In genomic region chr2:13596233-13596632, GRCh38 we compare ENCODE assay signal across 17 cellular contexts.
DNase-seq lines count a peak whose midpoint lies in the region; ATAC-seq, FAIRE-seq and TF ChIP-seq lines count a peak whose summit lies in the region.
"Had no signal": no experiment of that assay in that cellular context is flagged by ENCODE, and none has a peak within 500 bp of the region (broad histone marks: within the 10 kb centered on the region; RNA-seq: fewer than 3 reads in every experiment).

No MANE protein-coding gene starts in this region.

- FAIRE-seq in keratinocyte (lab: Jason Lieb, UNC): peak; percentile 20
- FAIRE-seq: A549 had no signal

- dilution Hi-C loops in mammary epithelial cell (cut with HindIII; ENCODE audit: low sequenced_read_pairs): no loop called here
- dilution Hi-C loops in keratinocyte (cut with MboI; ENCODE audit: extremely low pct_ligation_motif_present, low sequenced_read_pairs): no loop called here

- in situ Hi-C loops in mammary epithelial cell (cut with MboI; ENCODE audit: low sequenced_read_pairs in 2 of 2): no loop called here

- H3K27me3 Mint-ChIP-seq in MCF 10A (ENCODE audit: insufficient read depth, unreplicated experiment): no peaks in the 10 kb centered on the region
- H3K27me3 Mint-ChIP-seq: CD4-positive, alpha-beta T cell had no signal

- POLR2A ChIA-PET in MCF 10A (lab: Yijun Ruan, JAX): no interaction called here
- POLR2A ChIA-PET in PC-3 (lab: Charles Lee; ENCODE audit: unreplicated experiment): no interaction called here
- POLR2A ChIA-PET in SK-N-SH (lab: Yijun Ruan, JAX): no interaction called here

- no peak overlapping the region for H3K27ac Mint-ChIP-seq in MCF 10A (ENCODE audit: low read depth, unreplicated experiment)
- H3K27ac Mint-ChIP-seq: CD4-positive, alpha-beta T cell had no signal

- H3K4me3 Mint-ChIP-seq in MCF 10A (ENCODE audit: unreplicated experiment): no peak overlapping the region
- H3K4me3 Mint-ChIP-seq: CD4-positive, alpha-beta T cell had no signal

- no peaks in the 10 kb centered on the region for H3K9me3 Mint-ChIP-seq in MCF 10A (ENCODE audit: unreplicated experiment)

- H3K9me2 ChIP-seq in PC-3 (replicated peaks; ENCODE audit: low read length): no peaks in the 10 kb centered on the region
- no peaks in the 10 kb centered on the region for H3K9me2 ChIP-seq in SK-N-SH

- peaks cover 6% of the 10 kb centered on the region for H3K4me1 Mint-ChIP-seq in MCF 10A (ENCODE audit: insufficient read depth, unreplicated experiment)

- TF ChIP-seq EP300 in SK-N-SH (IDR thresholded peaks at IDR 0.05; ENCODE audit: borderline replicate concordance in 1 of 2, low read depth in 1 of 2, low read length in 1 of 2): no peak

- H3K27me3 ChIP-seq in mammary epithelial cell (ENCODE audit: insufficient read depth, low read length) (no peaks in the 10 kb centered on the region), PC-3 (ENCODE audit: low read length) (no peaks in the 10 kb centered on the region), keratinocyte (ENCODE audit: control insufficient read depth, extremely low read depth, insufficient read depth, low read length) (no peaks in the 10 kb centered on the region), SK-N-SH (ENCODE audit: insufficient read depth) (no peaks in the 10 kb centered on the region), left lung (no peaks in the 10 kb centered on the region)

- H3F3A ChIP-seq in PC-3 (ENCODE audit: low read length, unreplicated experiment) (no peaks in the 10 kb centered on the region), SK-N-SH (replicated peaks; ENCODE audit: insufficient read depth) (no peaks in the 10 kb centered on the region)

- H3K36me3 ChIP-seq in mammary epithelial cell (ENCODE audit: insufficient read depth, low read length) (no peaks in the 10 kb centered on the region), PC-3 (ENCODE audit: low read depth, low read length) (no peaks in the 10 kb centered on the region), keratinocyte (ENCODE audit: control insufficient read depth in 2 of 2, extremely low read depth in 1 of 2, insufficient read depth in 2 of 2, low read length in 2 of 2) (no peaks in the 10 kb centered on the region), SK-N-SH (replicated peaks in 1 of 2; ENCODE audit: control insufficient read depth in 1 of 2, insufficient read depth in 2 of 2, low read length in 1 of 2) (no peaks in the 10 kb centered on the region), left lung (no peaks in the 10 kb centered on the region)

- no peaks in the 10 kb centered on the region for H3K79me2 ChIP-seq in mammary epithelial cell (ENCODE audit: insufficient read depth, low read length)
- no peaks in the 10 kb centered on the region for H3K79me2 ChIP-seq in PC-3 (ENCODE audit: low read length)
- no peaks in the 10 kb centered on the region for H3K79me2 ChIP-seq in keratinocyte (ENCODE audit: control insufficient read depth, insufficient read depth, low read length)
- H3K79me2 ChIP-seq in SK-N-SH (ENCODE audit: insufficient read depth): no peaks in the 10 kb centered on the region

- H4K20me1 ChIP-seq in mammary epithelial cell (ENCODE audit: insufficient read depth, low read length): no peaks in the 10 kb centered on the region
- H4K20me1 ChIP-seq in PC-3 (ENCODE audit: low read length): no peaks in the 10 kb centered on the region
- H4K20me1 ChIP-seq in keratinocyte (ENCODE audit: control insufficient read depth, extremely low read depth, insufficient read depth, low read length): no peaks in the 10 kb centered on the region
- H4K20me1 ChIP-seq in SK-N-SH (ENCODE audit: insufficient read depth): no peaks in the 10 kb centered on the region

- H3K4me3 ChIP-seq in mammary epithelial cell (replicated peaks in 1 of 3; ENCODE audit: insufficient read depth in 1 of 3, low read depth in 2 of 3, low read length in 3 of 3) (no peak overlapping the region), PC-3 (ENCODE audit: low read length) (no peak overlapping the region), keratinocyte (ENCODE audit: control insufficient read depth in 2 of 3, extremely low read depth in 1 of 3, insufficient read depth in 2 of 3, low read depth in 1 of 3, low read length in 3 of 3) (no peak overlapping the region), SK-N-SH (ENCODE audit: low read depth in 2 of 2, low read length in 1 of 2) (no peak overlapping the region), left lung (no peak overlapping the region)
- H3K4me3 ChIP-seq: A549 had no signal

- no peaks in the 10 kb centered on the region for H3K4me1 ChIP-seq in mammary epithelial cell (ENCODE audit: insufficient read depth, low read length)
- H3K4me1 ChIP-seq in PC-3 (ENCODE audit: insufficient read depth, low read length): peaks cover 15% of the 10 kb centered on the region
- no peaks in the 10 kb centered on the region for H3K4me1 ChIP-seq in keratinocyte (ENCODE audit: control insufficient read depth, extremely low read depth, insufficient read depth, low read length)
- H3K4me1 ChIP-seq in SK-N-SH (ENCODE audit: control insufficient read depth in 1 of 2, insufficient read depth in 2 of 2, low read depth in 1 of 2, low read length in 1 of 2): no peaks in the 10 kb centered on the region; a peak in 1 of 4 replicates
- H3K4me1 ChIP-seq in left lung: no peaks in the 10 kb centered on the region
- H3K4me1 ChIP-seq: A549 had no signal

- DNase-seq in mammary epithelial cell (peak; percentile 4), MCF 10A (ENCODE audit: unreplicated experiment) (no peak), PC-3 (no peak), keratinocyte (ENCODE audit: low read depth, low spot score) (no peak), SK-N-SH (no peak), SW480 (ENCODE audit: low spot score) (no peak), left lung (no peak)
- DNase-seq: AML-193; CD4-positive, alpha-beta T cell; DMS79 treated with DMSO at 0.1 percent for 48 hours; GF-D8; GOT3; H7 had no signal

- intact Hi-C loops in mammary epithelial cell (cut with micrococcal nuclease): no loop called here
- intact Hi-C loops in MCF 10A (cut with micrococcal nuclease): no loop called here
- intact Hi-C loops in PC-3 (cut with micrococcal nuclease): no loop called here
- intact Hi-C loops in left lung (cut with DNase I): no loop called here

- ATAC-seq in PC-3 (peak; percentile 74), left lung (no peak)
- ATAC-seq: A549, HCT116 had no signal

- H3K27ac ChIP-seq in mammary epithelial cell (ENCODE audit: insufficient read depth, low read depth, low read length): no peak overlapping the region
- no peak overlapping the region for H3K27ac ChIP-seq in PC-3 (ENCODE audit: low read length)
- no peak overlapping the region for H3K27ac ChIP-seq in keratinocyte (ENCODE audit: control insufficient read depth, insufficient read depth, low read length)
- H3K27ac ChIP-seq in SK-N-SH (ENCODE audit: low read depth in 2 of 2, low read length in 1 of 2): no peak overlapping the region
- no peak overlapping the region for H3K27ac ChIP-seq in left lung
- H3K27ac ChIP-seq: 22Rv1, A549, C4-2B had no signal

- TF ChIP-seq CTCF in mammary epithelial cell (conservative IDR thresholded peaks at IDR 0.05 in 1 of 2, IDR thresholded peaks at IDR 0.05 in 1 of 2; ENCODE audit: extremely low read depth in 1 of 2, insufficient read depth in 1 of 2, low read depth in 1 of 2, low read length in 2 of 2) (no peak), MCF 10A (IDR thresholded peaks at IDR 0.05; ENCODE audit: unreplicated experiment) (no peak), PC-3 (conservative IDR thresholded peaks at IDR 0.05; ENCODE audit: low read depth, low read length) (no peak), keratinocyte (optimal IDR thresholded peaks at IDR 0.05 in 1 of 3, IDR thresholded peaks at IDR 0.05 in 1 of 3, conservative IDR thresholded peaks at IDR 0.05 in 1 of 3; ENCODE audit: extremely low read depth in 1 of 3, insufficient read depth in 2 of 3, low read length in 3 of 3) (no peak), SK-N-SH (IDR thresholded peaks at IDR 0.05) (no peak), left lung (IDR thresholded peaks at IDR 0.05) (no peak)

- TF ChIP-seq RAD21 in SK-N-SH (IDR thresholded peaks at IDR 0.05; ENCODE audit: low read length): no peak

- H3K4me2 ChIP-seq in mammary epithelial cell (ENCODE audit: insufficient read depth, low read depth, low read length): no peak overlapping the region
- peak overlapping the region; percentile 5; the same call in 1 of the 2 replicates for H3K4me2 ChIP-seq in PC-3 (ENCODE audit: low read length)
- no peak overlapping the region for H3K4me2 ChIP-seq in keratinocyte (ENCODE audit: control insufficient read depth, extremely low read depth, insufficient read depth, low read depth, low read length)
- no peak overlapping the region for H3K4me2 ChIP-seq in SK-N-SH
- H3K4me2 ChIP-seq: A549 had no signal

- CTCF ChIA-PET in mammary epithelial cell (lab: Charles Lee; ENCODE audit: low non-redundant PET) (no interaction called here), MCF 10A (lab: Yijun Ruan, JAX) (no interaction called here), PC-3 (lab: Charles Lee) (no interaction called here), SK-N-SH (lab: Yijun Ruan, JAX) (no interaction called here)

- BruUV-seq in mammary epithelial cell (replicated peaks; lab: Mats Ljungman, UMichigan) (no TSS peak), MCF 10A (replicated peaks; lab: Mats Ljungman, UMichigan) (no TSS peak), PC-3 (replicated peaks; lab: Mats Ljungman, UMichigan) (no TSS peak)

- H3K9ac ChIP-seq in mammary epithelial cell (ENCODE audit: insufficient read depth, low read length) (no peak overlapping the region), PC-3 (ENCODE audit: low read length) (no peak overlapping the region), keratinocyte (ENCODE audit: control insufficient read depth, extremely low read depth, insufficient read depth, low read length) (no peak overlapping the region), SK-N-SH (no peak overlapping the region)

- 42% methylated on average over 3 of the region's 4 CpGs for WGBS in mammary epithelial cell (ENCODE audit: low coverage, missing lambda C conversion rate)
- WGBS in SK-N-SH (ENCODE audit: low lambda C conversion rate): 52% methylated on average over 4 of the region's 4 CpGs

- H3K36me3 Mint-ChIP-seq in MCF 10A (ENCODE audit: insufficient read depth, unreplicated experiment): no peaks in the 10 kb centered on the region

- H3K9me3 ChIP-seq in mammary epithelial cell (replicated peaks; ENCODE audit: insufficient read depth, low read length) (no peaks in the 10 kb centered on the region), PC-3 (ENCODE audit: low read length) (no peaks in the 10 kb centered on the region), keratinocyte (ENCODE audit: control insufficient read depth, low read depth, low read length) (no peaks in the 10 kb centered on the region), SK-N-SH (no peaks in the 10 kb centered on the region), left lung (no peaks in the 10 kb centered on the region)

- H2AFZ ChIP-seq in mammary epithelial cell (ENCODE audit: low read depth, low read length) (no peak overlapping the region), PC-3 (ENCODE audit: low read length) (no peak overlapping the region), keratinocyte (ENCODE audit: control insufficient read depth, low read length) (peak overlapping the region; percentile 15), SK-N-SH (ENCODE audit: low read depth) (no peak overlapping the region)

- H3K9me1 ChIP-seq in keratinocyte (ENCODE audit: control insufficient read depth, extremely low read depth, insufficient read depth, low read length): no peaks in the 10 kb centered on the region

TF ChIP-seq in SK-N-SH, 30 proteins besides CTCF, POLR2A, EP300 and RAD21:
- TF ChIP-seq FOSL2 (IDR thresholded peaks at IDR 0.05; ENCODE audit: borderline replicate concordance, low read depth): no peak
TF ChIP-seq in SK-N-SH: peak in this region for 0.
